Comparison of ENCODE assay signal across 12 cellular contexts in genomic region chr12:4383304-4383865, GRCh38. TPM values are rescaled to one million over a fixed set of nuclear protein-coding genes. Genes with fewer than 3 reads are reported as not detected.
DNase-seq lines count a peak whose midpoint lies in the region; ATAC-seq, FAIRE-seq and TF ChIP-seq lines count a peak whose summit lies in the region.
"Had no signal": no experiment of that assay in that cellular context is flagged by ENCODE, and none has a peak within 500 bp of the region (broad histone marks: within the 10 kb centered on the region; RNA-seq: fewer than 3 reads in every experiment).

No MANE protein-coding gene starts in this region.

- no peak for TF ChIP-seq EP300 in SK-N-SH (IDR thresholded peaks at IDR 0.05; ENCODE audit: borderline replicate concordance in 1 of 2, low read depth in 1 of 2, low read length in 1 of 2)
- no peak for TF ChIP-seq EP300 in GM12878 (IDR thresholded peaks at IDR 0.05; ENCODE audit: borderline replicate concordance in 1 of 2, control insufficient read depth in 1 of 2, low read depth in 2 of 2, low read length in 2 of 2)

- H3K9me3 ChIP-seq in SK-N-SH: no peaks in the 10 kb centered on the region
- no peaks in the 10 kb centered on the region; the same call in 2 of the 3 replicates for H3K9me3 ChIP-seq in GM12878 (replicated peaks; ENCODE audit: control insufficient read depth, insufficient read depth, low read length)
- no peaks in the 10 kb centered on the region for H3K9me3 ChIP-seq in left lung
- H3K9me3 ChIP-seq: left ventricle myocardium inferior, thoracic aorta had no signal

- TF ChIP-seq CTCF in SK-N-SH (IDR thresholded peaks at IDR 0.05) (no peak), GM12878 (IDR thresholded peaks at IDR 0.05 in 2 of 3, conservative IDR thresholded peaks at IDR 0.05 in 1 of 3; ENCODE audit: control insufficient read depth in 2 of 3, extremely low read depth in 1 of 3, insufficient read depth in 1 of 3, low read depth in 3 of 3, low read length in 3 of 3) (peak; percentile 19 to 29 (median 25); a peak in 3 of 6 replicates), progenitor cell of endocrine pancreas (IDR thresholded peaks at IDR 0.05; ENCODE audit: unreplicated experiment) (peak; percentile 42), left lung (IDR thresholded peaks at IDR 0.05) (no peak)

- no peaks in the 10 kb centered on the region for H3K79me2 ChIP-seq in SK-N-SH (ENCODE audit: insufficient read depth)
- no peaks in the 10 kb centered on the region for H3K79me2 ChIP-seq in GM12878 (ENCODE audit: control insufficient read depth, insufficient read depth, low read length)
- H3K79me2 ChIP-seq: parathyroid adenoma had no signal

- H3K4me3 ChIP-seq in SK-N-SH (ENCODE audit: low read depth in 2 of 2, low read length in 1 of 2) (no peak overlapping the region), GM12878 (no peak overlapping the region), left lung (no peak overlapping the region)
- H3K4me3 ChIP-seq: left ventricle myocardium inferior, thoracic aorta had no signal

- H3K9me3 Mint-ChIP-seq in progenitor cell of endocrine pancreas (ENCODE audit: low read depth): no peaks in the 10 kb centered on the region

- H3K9ac ChIP-seq in SK-N-SH (no peak overlapping the region), GM12878 (ENCODE audit: control insufficient read depth, insufficient read depth, low read length) (no peak overlapping the region)
- H3K9ac ChIP-seq: parathyroid adenoma had no signal

- H3K4me1 ChIP-seq in SK-N-SH (ENCODE audit: control insufficient read depth in 1 of 2, insufficient read depth in 2 of 2, low read depth in 1 of 2, low read length in 1 of 2): peaks cover 0 to 21% of the 10 kb centered on the region in 2 experiments; a peak in 2 of 4 replicates
- H3K4me1 ChIP-seq in GM12878 (ENCODE audit: control insufficient read depth, insufficient read depth, low read length): no peaks in the 10 kb centered on the region
- no peaks in the 10 kb centered on the region for H3K4me1 ChIP-seq in left lung
- H3K4me1 ChIP-seq: left ventricle myocardium inferior, parathyroid adenoma had no signal

- no peaks in the 10 kb centered on the region for H3K9me2 ChIP-seq in SK-N-SH

- no peaks in the 10 kb centered on the region for H3K36me3 Mint-ChIP-seq in progenitor cell of endocrine pancreas (ENCODE audit: insufficient read depth)

- peaks cover 5% of the 10 kb centered on the region; the same call in 1 of the 2 replicates for H3K27me3 ChIP-seq in SK-N-SH (ENCODE audit: insufficient read depth)
- peaks cover 0 to 2% of the 10 kb centered on the region in 2 experiments; a peak in 2 of 4 replicates for H3K27me3 ChIP-seq in GM12878 (replicated peaks in 1 of 2; ENCODE audit: control insufficient read depth in 2 of 2, insufficient read depth in 2 of 2, low read length in 1 of 2)
- H3K27me3 ChIP-seq in left lung: peaks cover 0 to 33% of the 10 kb centered on the region in 2 donors

- in situ Hi-C loops in GM12878 (cut with MboI): no loop called here

- BruUV-seq in GM12878 (replicated peaks; lab: Mats Ljungman, UMichigan): no TSS peak

- no peak for TF ChIP-seq POLR2A in GM12878 (IDR thresholded peaks at IDR 0.05; ENCODE audit: low read depth, low read length)

- DNase-seq in SK-N-SH: peak; percentile 52
- peak; percentile 41 for DNase-seq in MV-4-11 (lab: John Stamatoyannopoulos, UW)
- no peak for DNase-seq in GM12878 (ENCODE audit: low read depth, low spot score)
- no peak for DNase-seq in progenitor cell of endocrine pancreas (ENCODE audit: low spot score, unreplicated experiment)
- DNase-seq in left lung: no peak
- DNase-seq in stimulated activated CD4-positive, alpha-beta T cell treated with anti-CD3 and anti-CD28 coated beads, Interleukin-2, amount 100 ng/mL, for 48 hours: no peak
- DNase-seq: central memory CD4-positive, alpha-beta T cell; left ventricle myocardium inferior had no signal

- ATAC-seq in SK-N-SH treated with all-trans-retinoic acid at 6 μM for 48 hours (no peak; the same call in 2 of the 3 replicates), GM12878 (peak; percentile 75), left lung (no peak), GM18498 (IDR thresholded peaks at IDR 0.05; ENCODE audit: unreplicated experiment) (no peak)

- H3K4me2 ChIP-seq in SK-N-SH: no peak overlapping the region
- H3K4me2 ChIP-seq in GM12878 (ENCODE audit: control insufficient read depth, insufficient read depth): no peak overlapping the region

- SMC1A ChIA-PET in GM12878 (lab: Charles Lee; ENCODE audit: uncharacterized antibody, unreplicated experiment): no interaction called here

- no peaks in the 10 kb centered on the region for H4K20me1 ChIP-seq in SK-N-SH (ENCODE audit: insufficient read depth)
- no peaks in the 10 kb centered on the region for H4K20me1 ChIP-seq in GM12878 (ENCODE audit: control insufficient read depth, insufficient read depth)

- peaks cover 7% of the 10 kb centered on the region for H3K4me1 Mint-ChIP-seq in progenitor cell of endocrine pancreas (ENCODE audit: low read depth)

- H3K27ac ChIP-seq in SK-N-SH (ENCODE audit: low read depth in 2 of 2, low read length in 1 of 2): no peak overlapping the region
- H3K27ac ChIP-seq in GM12878 (ENCODE audit: control insufficient read depth, insufficient read depth): no peak overlapping the region
- H3K27ac ChIP-seq in left lung: no peak overlapping the region
- H3K27ac ChIP-seq: left ventricle myocardium inferior, parathyroid adenoma, thoracic aorta had no signal

- peaks cover 12% of the 10 kb centered on the region for H3K27me3 Mint-ChIP-seq in progenitor cell of endocrine pancreas

- H3K4me3 Mint-ChIP-seq in progenitor cell of endocrine pancreas (ENCODE audit: low read depth): no peak overlapping the region

- RAD21 ChIA-PET in GM12878 (lab: Charles Lee; ENCODE audit: unreplicated experiment): no interaction called here

- H3K27ac Mint-ChIP-seq in progenitor cell of endocrine pancreas: no peak overlapping the region

- H3F3A ChIP-seq in SK-N-SH (replicated peaks; ENCODE audit: insufficient read depth): no peaks in the 10 kb centered on the region

- H3K36me3 ChIP-seq in SK-N-SH (replicated peaks in 1 of 2; ENCODE audit: control insufficient read depth in 1 of 2, insufficient read depth in 2 of 2, low read length in 1 of 2): no peaks in the 10 kb centered on the region
- no peaks in the 10 kb centered on the region for H3K36me3 ChIP-seq in GM12878 (ENCODE audit: control insufficient read depth in 2 of 2, insufficient read depth in 2 of 2, low read length in 1 of 2)
- H3K36me3 ChIP-seq in left lung: no peaks in the 10 kb centered on the region
- H3K36me3 ChIP-seq: left ventricle myocardium inferior, thoracic aorta had no signal

- TF ChIP-seq RAD21 in SK-N-SH (IDR thresholded peaks at IDR 0.05; ENCODE audit: low read length) (peak; percentile 82), GM12878 (IDR thresholded peaks at IDR 0.05; ENCODE audit: insufficient read depth, low read depth, low read length) (peak; percentile 39; the same call in 1 of the 2 replicates)

- POLR2A ChIA-PET in SK-N-SH (lab: Yijun Ruan, JAX): interaction anchor here (1.2 kb wide), 1 partner anchor 32 kb away, joined by 3 read pairs; no protein-coding TSS in a partner anchor
- POLR2A ChIA-PET in GM12878 (lab: Charles Lee): no interaction called here

- intact Hi-C loops in GM12878 (cut with micrococcal nuclease; ENCODE audit: unreplicated experiment) (no loop called here), left lung (cut with DNase I) (no loop called here)

- FAIRE-seq in GM12878 (lab: Jason Lieb, UNC): no peak

- H2AFZ ChIP-seq in SK-N-SH (ENCODE audit: low read depth) (no peak overlapping the region), GM12878 (ENCODE audit: control insufficient read depth, low read depth, low read length) (no peak overlapping the region)
- H2AFZ ChIP-seq: parathyroid adenoma had no signal

- CTCF ChIA-PET in SK-N-SH (lab: Yijun Ruan, JAX) (interaction anchor here (0.5 to 2.7 kb wide), 36 partner anchors 9 to 376 kb away, joined by 3 to 55 read pairs (median 4); partner anchors contain the start of gene RAD51AP1), GM12878 (lab: Yijun Ruan, JAX) (interaction anchor here (0.6 to 1.0 kb wide), 2 partner anchors 13 to 144 kb away, joined by 3 to 4 read pairs; no protein-coding TSS in a partner anchor)

- WGBS in SK-N-SH (ENCODE audit: low lambda C conversion rate): 61% methylated on average over 7 of the region's 8 CpGs
- 52% methylated on average over 8 of the region's 8 CpGs for WGBS in GM12878 (ENCODE audit: insufficient coverage, insufficient replicate concordance, low lambda C conversion rate, missing lambda C conversion rate)

TF ChIP-seq in SK-N-SH, 30 proteins besides CTCF, POLR2A, EP300 and RAD21:
- peak; percentile 49; the same call in 1 of the 2 replicates for TF ChIP-seq SMC3 (IDR thresholded peaks at IDR 0.05; ENCODE audit: low read depth, low read length)
- no peak for TF ChIP-seq SIN3A (IDR thresholded peaks at IDR 0.05; ENCODE audit: borderline replicate concordance, low read depth, low read length)

TF ChIP-seq in SK-N-SH treated with all-trans-retinoic acid at 6 μM for 48 hours, 23 proteins besides CTCF, POLR2A, EP300 and RAD21:
- no peak for TF ChIP-seq CSDC2 (CRISPR knock-in tag; IDR thresholded peaks at IDR 0.05)
TF ChIP-seq in SK-N-SH treated with all-trans-retinoic acid at 6 μM for 48 hours: peak in this region for 0.

TF ChIP-seq in GM12878, 131 proteins besides CTCF, POLR2A, EP300 and RAD21 (continues in another document):
- TF ChIP-seq IKZF1 (conservative IDR thresholded peaks at IDR 0.05): no peak
- no peak for TF ChIP-seq MTA3 (IDR thresholded peaks at IDR 0.05; ENCODE audit: borderline replicate concordance, low read length)
- TF ChIP-seq ETV6 (conservative IDR thresholded peaks at IDR 0.05 in 1 of 2, IDR thresholded peaks at IDR 0.05 in 1 of 2; ENCODE audit: borderline replicate concordance in 1 of 2, low read depth in 1 of 2): no peak

RNA-seq across cellular contexts. Expression of gene FGF23, which starts 3.9 kb away (rescaled TPM):
- not detected in 2 replicates for polyA plus RNA-seq in SK-N-SH (2012; rRNA removed)
- polyA plus RNA-seq in SK-N-SH (2012; cell fraction: cytosol; rRNA removed): not detected in 2 replicates
- not detected in 2 replicates for polyA plus RNA-seq in SK-N-SH (2012; cell fraction: nucleus; rRNA removed)
- not detected in 2 replicates for total RNA-seq in GM12878 (2013; cell fraction: nucleolus; rRNA removed)
- not detected in 2 replicates for total RNA-seq in GM12878 (2014; rRNA removed)
- not detected in 2 replicates for total RNA-seq in GM12878 (2014; rRNA removed; fragmentation: Illumina TruSeq; extraction: Trizol)
- not detected in 2 replicates for total RNA-seq in GM12878 (2021)
- not detected for polyA plus RNA-seq in GM12878 (2011; ENCODE audit: low read depth)
- not detected in 2 replicates for polyA plus RNA-seq in GM12878 (2011; rRNA removed)
- not detected in 2 replicates for polyA plus RNA-seq in GM12878 (2011; cell fraction: cytosol; rRNA removed)
- polyA plus RNA-seq in GM12878 (2011; cell fraction: nucleus; rRNA removed): not detected in 2 replicates
- not detected in 2 replicates for polyA plus RNA-seq in GM12878 (2012)
- not detected in 2 replicates for polyA plus RNA-seq in GM12878 (2014; fragmentation: Illumina TruSeq; extraction: Trizol)
- not detected for polyA plus RNA-seq in GM12878 (2014; fragmentation: Nextera tagmentation; extraction: Ambion mirVana)
- not detected in 2 replicates for polyA plus RNA-seq in GM12878 (2014; rRNA removed)
- polyA plus RNA-seq in GM12878 (2016; fragmentation: Nextera tagmentation; extraction: Ambion mirVana): not detected
- polyA minus RNA-seq in GM12878 (2011; rRNA and poly(A)+ RNA removed): not detected in 2 replicates
- polyA minus RNA-seq in GM12878 (2011; cell fraction: cytosol; rRNA and poly(A)+ RNA removed): not detected in 2 replicates
- polyA minus RNA-seq in GM12878 (2011; cell fraction: nucleus; rRNA and poly(A)+ RNA removed): not detected in 2 replicates
- 0.14 and 0.40 TPM in 2 replicates for total RNA-seq in progenitor cell of endocrine pancreas
- total RNA-seq in left lung: not detected
- total RNA-seq: left ventricle myocardium inferior, thoracic aorta had no signal

Comparison
In these comparisons a context has a peak if more than half of its experiments do, and no peak if none do; other contexts are left out.
1. DNase-seq: peak in SK-N-SH (single experiment) and MV-4-11 (single experiment); none in GM12878 (single experiment), progenitor cell of endocrine pancreas (single experiment), left lung (0 of 2) and stimulated activated CD4-positive, alpha-beta T cell treated with anti-CD3 and anti-CD28 coated beads, Interleukin-2, amount 100 ng/mL, for 48 hours (0 of 2).
2. CTCF ChIP-seq: peak in GM12878 (3 of 3) and progenitor cell of endocrine pancreas (single experiment); none in SK-N-SH (single experiment) and left lung (0 of 2).
3. Of the 26 proteins assayed by ChIP-seq in both GM12878 and SK-N-SH: peak only in GM12878: CTCF; only in SK-N-SH: SMC3; in both: RAD21; in neither: 23.